In genomic region chr7:78039791-78040776, GRCh38 we compare ENCODE assay signal across 2 cellular contexts.
TF ChIP-seq lines count a peak whose summit lies in the region.

No MANE protein-coding gene starts in this region.

TF ChIP-seq in SK-N-SH, 30 proteins besides CTCF, POLR2A, EP300 and RAD21 (continued from another document):
- TF ChIP-seq GATA2 (CRISPR knock-in tag; IDR thresholded peaks at IDR 0.05) (no peak), MEF2A (IDR thresholded peaks at IDR 0.05; ENCODE audit: borderline replicate concordance, low read depth) (no peak), RXRA (IDR thresholded peaks at IDR 0.05; ENCODE audit: borderline replicate concordance, low read depth) (no peak), NRF1 (IDR thresholded peaks at IDR 0.05; ENCODE audit: low read depth, low read length) (no peak), ELF1 (IDR thresholded peaks at IDR 0.05) (no peak), FOXM1 (IDR thresholded peaks at IDR 0.05; ENCODE audit: low read depth) (no peak), REST (IDR thresholded peaks at IDR 0.05; ENCODE audit: low read depth, low read length) (no peak), FOXJ3 (CRISPR knock-in tag; IDR thresholded peaks at IDR 0.05) (no peak), ZBTB33 (IDR thresholded peaks at IDR 0.05; ENCODE audit: borderline replicate concordance, low read depth) (no peak), TCF12 (IDR thresholded peaks at IDR 0.05) (no peak), MXI1 (IDR thresholded peaks at IDR 0.05; ENCODE audit: low read depth, low read length) (no peak), NFIC (IDR thresholded peaks at IDR 0.05; ENCODE audit: borderline replicate concordance) (no peak), EZH2phosphoT487 (IDR thresholded peaks at IDR 0.05; ENCODE audit: borderline replicate concordance, low read depth) (no peak), CHD2 (IDR thresholded peaks at IDR 0.05; ENCODE audit: low read length, partially characterized antibody) (no peak), JUND (IDR thresholded peaks at IDR 0.05) (no peak), USF2 (IDR thresholded peaks at IDR 0.05; ENCODE audit: borderline replicate concordance, low read depth, low read length) (no peak), RCOR1 (IDR thresholded peaks at IDR 0.05; ENCODE audit: low read length) (no peak)
TF ChIP-seq in SK-N-SH: peak in this region for 0.

TF ChIP-seq in SK-N-SH treated with all-trans-retinoic acid at 6 μM for 48 hours, 23 proteins besides CTCF, POLR2A, EP300 and RAD21 (continued from another document):
- TF ChIP-seq, protein P1, sequence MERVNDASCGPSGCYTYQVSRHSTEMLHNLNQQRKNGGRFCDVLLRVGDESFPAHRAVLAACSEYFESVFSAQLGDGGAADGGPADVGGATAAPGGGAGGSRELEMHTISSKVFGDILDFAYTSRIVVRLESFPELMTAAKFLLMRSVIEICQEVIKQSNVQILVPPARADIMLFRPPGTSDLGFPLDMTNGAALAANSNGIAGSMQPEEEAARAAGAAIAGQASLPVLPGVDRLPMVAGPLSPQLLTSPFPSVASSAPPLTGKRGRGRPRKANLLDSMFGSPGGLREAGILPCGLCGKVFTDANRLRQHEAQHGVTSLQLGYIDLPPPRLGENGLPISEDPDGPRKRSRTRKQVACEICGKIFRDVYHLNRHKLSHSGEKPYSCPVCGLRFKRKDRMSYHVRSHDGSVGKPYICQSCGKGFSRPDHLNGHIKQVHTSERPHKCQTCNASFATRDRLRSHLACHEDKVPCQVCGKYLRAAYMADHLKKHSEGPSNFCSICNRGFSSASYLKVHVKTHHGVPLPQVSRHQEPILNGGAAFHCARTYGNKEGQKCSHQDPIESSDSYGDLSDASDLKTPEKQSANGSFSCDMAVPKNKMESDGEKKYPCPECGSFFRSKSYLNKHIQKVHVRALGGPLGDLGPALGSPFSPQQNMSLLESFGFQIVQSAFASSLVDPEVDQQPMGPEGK (CRISPR knock-in tag; IDR thresholded peaks at IDR 0.05; ENCODE audit: borderline replicate concordance): no peak
- TF ChIP-seq ZFP30 (CRISPR knock-in tag; IDR thresholded peaks at IDR 0.05) (no peak), GLIS3 (CRISPR knock-in tag; IDR thresholded peaks at IDR 0.05) (no peak), RARB (CRISPR knock-in tag; IDR thresholded peaks at IDR 0.05) (no peak), CREB5 (CRISPR knock-in tag; IDR thresholded peaks at IDR 0.05; ENCODE audit: low read depth) (no peak), TOX (CRISPR knock-in tag; IDR thresholded peaks at IDR 0.05; ENCODE audit: borderline replicate concordance) (no peak), PPARA (CRISPR knock-in tag; IDR thresholded peaks at IDR 0.05; ENCODE audit: borderline replicate concordance) (no peak), CSDC2 (CRISPR knock-in tag; IDR thresholded peaks at IDR 0.05) (no peak), ISL1 (CRISPR knock-in tag; IDR thresholded peaks at IDR 0.05) (no peak), ESRRG (CRISPR knock-in tag; IDR thresholded peaks at IDR 0.05) (no peak), TSHZ2 (CRISPR knock-in tag; IDR thresholded peaks at IDR 0.05) (no peak), ARNTL (CRISPR knock-in tag; IDR thresholded peaks at IDR 0.05; ENCODE audit: borderline replicate concordance, low read depth) (no peak), ZC3H10 (CRISPR knock-in tag; IDR thresholded peaks at IDR 0.05) (no peak)
- TF ChIP-seq, protein P2, sequence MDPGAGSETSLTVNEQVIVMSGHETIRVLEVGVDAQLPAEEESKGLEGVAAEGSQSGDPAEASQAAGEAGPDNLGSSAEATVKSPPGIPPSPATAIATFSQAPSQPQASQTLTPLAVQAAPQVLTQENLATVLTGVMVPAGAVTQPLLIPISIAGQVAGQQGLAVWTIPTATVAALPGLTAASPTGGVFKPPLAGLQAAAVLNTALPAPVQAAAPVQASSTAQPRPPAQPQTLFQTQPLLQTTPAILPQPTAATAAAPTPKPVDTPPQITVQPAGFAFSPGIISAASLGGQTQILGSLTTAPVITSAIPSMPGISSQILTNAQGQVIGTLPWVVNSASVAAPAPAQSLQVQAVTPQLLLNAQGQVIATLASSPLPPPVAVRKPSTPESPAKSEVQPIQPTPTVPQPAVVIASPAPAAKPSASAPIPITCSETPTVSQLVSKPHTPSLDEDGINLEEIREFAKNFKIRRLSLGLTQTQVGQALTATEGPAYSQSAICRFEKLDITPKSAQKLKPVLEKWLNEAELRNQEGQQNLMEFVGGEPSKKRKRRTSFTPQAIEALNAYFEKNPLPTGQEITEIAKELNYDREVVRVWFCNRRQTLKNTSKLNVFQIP (CRISPR knock-in tag; IDR thresholded peaks at IDR 0.05; ENCODE audit: borderline replicate concordance, low read depth): no peak
